1 cellular context compared by ENCODE assay signal in genomic region chr12:65956056-65956738, GRCh38.
TF ChIP-seq lines count a peak whose summit lies in the region.

No MANE protein-coding gene starts in this region.

TF ChIP-seq in WTC11, 78 proteins besides CTCF, POLR2A, EP300 and RAD21 (continued from another document):
- TF ChIP-seq ARID4B (CRISPR knock-in tag; IDR thresholded peaks at IDR 0.05; ENCODE audit: borderline replicate concordance) (no peak), NR2C2 (CRISPR knock-in tag; IDR thresholded peaks at IDR 0.05) (no peak), TP53 (CRISPR knock-in tag; IDR thresholded peaks at IDR 0.05) (no peak), SOX15 (CRISPR knock-in tag; IDR thresholded peaks at IDR 0.05) (no peak), HMGA2 (CRISPR knock-in tag; IDR thresholded peaks at IDR 0.05) (no peak)
